ENCODE assay signal across 14 cellular contexts in genomic region chr20:20435453-20435852, GRCh38.
DNase-seq lines count a peak whose midpoint lies in the region; ATAC-seq and TF ChIP-seq lines count a peak whose summit lies in the region.
"Had no signal": no experiment of that assay in that cellular context is flagged by ENCODE, and none has a peak within 500 bp of the region (broad histone marks: within the 10 kb centered on the region; RNA-seq: fewer than 3 reads in every experiment).

No MANE protein-coding gene starts in this region.

- ATAC-seq in left colon: no peak

- peaks cover 3% of the 10 kb centered on the region for H3K9me3 ChIP-seq in WERI-Rb-1 (ENCODE audit: severe bottlenecking)
- H3K9me3 ChIP-seq: prostate gland had no signal

- TF ChIP-seq CTCF in GM12864 (IDR thresholded peaks at IDR 0.05; ENCODE audit: low read depth, low read length, missing control alignments) (peak; percentile 2), WERI-Rb-1 (IDR thresholded peaks at IDR 0.05; ENCODE audit: low read depth, low read length) (peak; percentile 50)

- peak overlapping the region; percentile 70 for H3K27ac ChIP-seq in WERI-Rb-1
- H3K27ac ChIP-seq: prostate gland had no signal

- no peak overlapping the region for H3K4me3 ChIP-seq in GM12864 (ENCODE audit: low read depth, low read length)
- no peak overlapping the region for H3K4me3 ChIP-seq in WERI-Rb-1 (ENCODE audit: low read depth, low read length)
- H3K4me3 ChIP-seq: prostate gland had no signal

- in situ Hi-C loops in ACHN (cut with HindIII; ENCODE audit: low pct_ligation_motif_present, low pct_unique_long_range_greater_than_20kb, low sequenced_read_pairs): no loop called here

- intact Hi-C loops in left colon (cut with DNase I, micrococcal nuclease): no loop called here

- DNase-seq in NCI-H1694 treated with DMSO at 0.1 percent for 48 hours (lab: John Stamatoyannopoulos, UW): peak; percentile 30
- no peak for DNase-seq in NCI-H1694 (lab: John Stamatoyannopoulos, UW)
- no peak for DNase-seq in GM12864 (ENCODE audit: low read depth)
- peak; percentile 43 for DNase-seq in WERI-Rb-1
- DNase-seq in medulla oblongata (ENCODE audit: extremely low spot score): peak; percentile 69
- DNase-seq in NCI-H526 treated with DMSO at 0.1 percent for 48 hours (lab: John Stamatoyannopoulos, UW): no peak
- no peak for DNase-seq in ACHN
- DNase-seq in left colon: no peak
- DNase-seq: activated effector memory CD4-positive, alpha-beta T cell treated with Interleukin-2 at 50 U/mL for 16 hours; aorta; CD8-positive, alpha-beta memory T cell; GF-D8; MM.1S had no signal

- H3K27me3 ChIP-seq in WERI-Rb-1 (ENCODE audit: insufficient read depth, low read depth, severe bottlenecking): no peaks in the 10 kb centered on the region

- H3K36me3 ChIP-seq in WERI-Rb-1: no peaks in the 10 kb centered on the region
- H3K36me3 ChIP-seq: prostate gland had no signal

Comparison
In these comparisons a context has a peak if more than half of its experiments do, and no peak if none do; other contexts are left out.
1. DNase-seq: peak in NCI-H1694 treated with DMSO at 0.1 percent for 48 hours (single experiment), WERI-Rb-1 (single experiment) and medulla oblongata (single experiment); none in NCI-H1694 (single experiment), GM12864 (single experiment), NCI-H526 treated with DMSO at 0.1 percent for 48 hours (single experiment), ACHN (single experiment) and left colon (0 of 2).